In the genomic region with DNA sequence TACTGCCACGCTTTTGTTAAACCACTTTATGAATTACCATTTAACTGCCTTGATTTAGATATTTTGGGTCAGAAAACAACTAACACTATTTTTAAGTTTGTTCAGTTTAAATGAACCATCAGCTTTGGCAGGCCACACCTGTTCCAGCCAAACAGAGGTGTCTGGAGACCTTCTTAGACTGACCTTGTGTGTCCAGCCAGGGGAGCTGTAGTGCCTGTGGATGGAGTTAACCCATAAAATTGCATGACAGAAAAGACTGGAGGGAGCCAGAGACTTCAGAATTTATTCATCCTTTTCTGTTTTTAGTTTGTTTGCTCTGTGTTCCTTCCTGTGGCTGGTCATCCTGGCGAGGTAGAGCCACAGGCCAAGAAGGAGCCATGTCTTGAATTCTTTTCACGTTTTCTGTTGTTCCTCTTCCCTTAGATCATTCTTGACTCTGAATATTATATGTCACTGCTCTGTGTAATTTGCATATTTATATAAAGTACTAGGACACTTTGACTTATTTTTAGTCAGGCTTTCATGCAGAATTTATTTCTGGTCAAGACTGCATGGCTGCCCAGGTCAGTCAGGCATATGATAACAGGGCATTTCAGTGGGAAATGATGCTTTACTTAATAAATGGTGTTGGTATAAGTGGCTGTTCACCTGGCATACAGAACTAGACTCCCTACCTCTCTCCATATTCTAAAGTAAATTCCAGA, we compare ENCODE assay signal across 13 cellular contexts. TPM values are rescaled to one million over a fixed set of nuclear protein-coding genes. Genes with fewer than 3 reads are reported as not detected.
DNase-seq lines count a peak whose midpoint lies in the region; ATAC-seq and TF ChIP-seq lines count a peak whose summit lies in the region.
"Had no signal": no experiment of that assay in that cellular context is flagged by ENCODE, and none has a peak within 500 bp of the region (broad histone marks: within the 10 kb centered on the region; RNA-seq: fewer than 3 reads in every experiment).

No MANE protein-coding gene starts in this region.

- intact Hi-C loops in IMR-90 (cut with micrococcal nuclease) (no loop called here), left ventricle myocardium inferior (cut with micrococcal nuclease) (no loop called here)

- peak overlapping the region; percentile 34; the same call in 1 of the 2 replicates for H2AK5ac ChIP-seq in IMR-90 (ENCODE audit: low read depth, low read length)

- no peak overlapping the region for H3K27ac ChIP-seq in CD4-positive, CD25-positive, alpha-beta regulatory T cell (ENCODE audit: insufficient read depth, low read length, poor library complexity, severe bottlenecking)
- no peak overlapping the region for H3K27ac ChIP-seq in IMR-90 (ENCODE audit: insufficient read depth, low read length)
- peak overlapping the region; percentile 60 for H3K27ac ChIP-seq in left ventricle myocardium inferior (replicated peaks)
- H3K27ac ChIP-seq in skeletal muscle tissue (ENCODE audit: low read depth, low read length), result peak overlapping the region; percentile 54
- H3K27ac ChIP-seq: BLaER1 treated with 17β-estradiol and CSF1 and Interleukin-3, amounts not matched to agents 10 nM and 100 nM; HL-60 had no signal

- H3K27me3 ChIP-seq in CD4-positive, CD25-positive, alpha-beta regulatory T cell (ENCODE audit: control insufficient read depth, insufficient read depth, low read length), result no peaks in the 10 kb centered on the region
- H3K27me3 ChIP-seq in IMR-90 (ENCODE audit: control insufficient read depth, insufficient read depth, low read length) (no peaks in the 10 kb centered on the region), left ventricle myocardium inferior (ENCODE audit: low read depth) (no peaks in the 10 kb centered on the region), skeletal muscle tissue (ENCODE audit: control insufficient read depth in 3 of 3, insufficient read depth in 3 of 3, low read length in 3 of 3) (no peaks in the 10 kb centered on the region)
- H3K27me3 ChIP-seq: BLaER1 treated with 17β-estradiol and CSF1 and Interleukin-3, amounts not matched to agents 10 nM and 100 nM had no signal

- H3K4me1 ChIP-seq in CD4-positive, CD25-positive, alpha-beta regulatory T cell (ENCODE audit: control insufficient read depth, insufficient read depth, low read length, poor library complexity, severe bottlenecking), result peaks cover 20% of the 10 kb centered on the region
- H3K4me1 ChIP-seq in IMR-90 (ENCODE audit: control insufficient read depth, insufficient read depth, low read length) (peaks cover 5% of the 10 kb centered on the region), left ventricle myocardium inferior (peaks cover 80% of the 10 kb centered on the region), skeletal muscle tissue (ENCODE audit: control insufficient read depth in 3 of 3, insufficient read depth in 3 of 3, low read length in 3 of 3) (peaks cover 22 to 33% (median 27%) of the 10 kb centered on the region in 3 donors)

- H4K8ac ChIP-seq in IMR-90 (ENCODE audit: low read depth in 2 of 2, low read length in 2 of 2), result no peak overlapping the region

- no peak overlapping the region for H4K91ac ChIP-seq in IMR-90 (ENCODE audit: insufficient read depth, low read depth, low read length)

- no peak overlapping the region for H3K18ac ChIP-seq in IMR-90 (ENCODE audit: low read depth, low read length)

- no peak overlapping the region for H2AFZ ChIP-seq in IMR-90 (replicated peaks; ENCODE audit: low read length, poor library complexity)

- H3K23ac ChIP-seq in IMR-90 (ENCODE audit: low read depth, low read length), result no peak overlapping the region; the same call in 1 of the 2 replicates

- no peak overlapping the region for H4K5ac ChIP-seq in IMR-90 (ENCODE audit: low read depth, low read length)

- no peak overlapping the region for H2BK5ac ChIP-seq in IMR-90 (ENCODE audit: low read depth, low read length, poor library complexity, severe bottlenecking)

- no peaks in the 10 kb centered on the region for H3K27me3 Mint-ChIP-seq in CD4-positive, CD25-positive, alpha-beta regulatory T cell

- H3K4ac ChIP-seq in IMR-90 (ENCODE audit: low read depth, low read length), result no peak overlapping the region

- TF ChIP-seq RAD21 in IMR-90 (IDR thresholded peaks at IDR 0.05; ENCODE audit: low read length), result no peak

- peaks cover 23 to 80% (median 45%) of the 10 kb centered on the region in 4 donors for H3K4me1 Mint-ChIP-seq in CD4-positive, CD25-positive, alpha-beta regulatory T cell

- ATAC-seq in CD4-positive, CD25-positive, alpha-beta regulatory T cell (ENCODE audit: low read depth in 2 of 2), result no peak
- no peak for ATAC-seq in IMR-90 (ENCODE audit: low read depth)
- ATAC-seq: K562 had no signal

- peaks cover 11 to 42% of the 10 kb centered on the region in 2 experiments; a peak in 3 of 4 replicates for H3K79me1 ChIP-seq in IMR-90 (ENCODE audit: low read depth in 1 of 2, low read length in 2 of 2)

- no peak overlapping the region for H2AK9ac ChIP-seq in IMR-90 (replicated peaks; ENCODE audit: low read depth, low read length, poor library complexity)

- CTCF ChIA-PET in IMR-90 (lab: Yijun Ruan, JAX), result no interaction called here

- peaks cover 0 to 6% of the 10 kb centered on the region in 2 experiments for H3K9me3 ChIP-seq in CD4-positive, CD25-positive, alpha-beta regulatory T cell (ENCODE audit: control insufficient read depth in 2 of 2, low read length in 2 of 2)
- H3K9me3 ChIP-seq in IMR-90 (ENCODE audit: control insufficient read depth, insufficient read depth, low read length), result no peaks in the 10 kb centered on the region
- H3K9me3 ChIP-seq in left ventricle myocardium inferior (replicated peaks), result peaks cover 7% of the 10 kb centered on the region
- H3K9me3 ChIP-seq in skeletal muscle tissue (ENCODE audit: control insufficient read depth in 3 of 3, low read length in 3 of 3), result no peaks in the 10 kb centered on the region

- TF ChIP-seq CTCF in IMR-90 (conservative IDR thresholded peaks at IDR 0.05; ENCODE audit: low read depth, low read length) (no peak), left ventricle myocardium inferior (IDR thresholded peaks at IDR 0.05; ENCODE audit: borderline replicate concordance) (no peak)

- H3K9ac ChIP-seq in IMR-90 (ENCODE audit: low read depth, low read length) (no peak overlapping the region), skeletal muscle tissue (ENCODE audit: low read depth in 1 of 3, low read length in 3 of 3) (no peak overlapping the region)
- H3K9ac ChIP-seq: BLaER1 treated with 17β-estradiol and CSF1 and Interleukin-3, amounts not matched to agents 10 nM and 100 nM had no signal

- peaks cover 0 to 6% (median 2%) of the 10 kb centered on the region in 7 donors for H3K9me3 Mint-ChIP-seq in CD4-positive, CD25-positive, alpha-beta regulatory T cell

- H2BK120ac ChIP-seq in IMR-90 (ENCODE audit: low read depth, low read length), result no peak overlapping the region

- H3K36me3 ChIP-seq in CD4-positive, CD25-positive, alpha-beta regulatory T cell (ENCODE audit: control insufficient read depth, insufficient read depth, low read length), result peaks cover 11% of the 10 kb centered on the region
- H3K36me3 ChIP-seq in IMR-90 (ENCODE audit: control insufficient read depth, insufficient read depth, low read length) (no peaks in the 10 kb centered on the region), left ventricle myocardium inferior (no peaks in the 10 kb centered on the region), skeletal muscle tissue (ENCODE audit: control insufficient read depth in 3 of 3, insufficient read depth in 3 of 3, low read length in 3 of 3) (peaks cover 0 to 2% (median 0%) of the 10 kb centered on the region in 3 donors)

- POLR2A ChIA-PET in IMR-90 (lab: Charles Lee; ENCODE audit: unreplicated experiment), result no interaction called here

- H3K56ac ChIP-seq in IMR-90 (ENCODE audit: extremely low read depth, insufficient read depth, low read length), result no peak overlapping the region

- in situ Hi-C loops in IMR-90 (cut with MboI; ENCODE audit: low sequenced_read_pairs), result no loop called here

- dilution Hi-C loops in IMR-90 (cut with HindIII; ENCODE audit: low sequenced_read_pairs, unreplicated experiment), result no loop called here

- no peak overlapping the region for H2BK20ac ChIP-seq in IMR-90 (ENCODE audit: low read depth, low read length)

- no TSS peak for BruUV-seq in IMR-90 (replicated peaks; lab: Mats Ljungman, UMichigan)

- no peak for DNase-seq in CD4-positive, CD25-positive, alpha-beta regulatory T cell
- no peak for DNase-seq in IMR-90
- DNase-seq in left ventricle myocardium inferior, result no peak
- DNase-seq in hippocampal formation (lab: John Stamatoyannopoulos, UW), result no peak
- no peak for DNase-seq in NCI-H1092 treated with DMSO at 0.1 percent for 48 hours (lab: John Stamatoyannopoulos, UW)
- no peak for DNase-seq in NCI-H1436 (lab: John Stamatoyannopoulos, UW)
- DNase-seq: DMS153, NCI-H187, SHP77 had no signal

- no CpG with 5 or more reads among the region's 3 CpGs for WGBS in IMR-90 (ENCODE audit: extremely low coverage in 2 of 2, insufficient read length in 1 of 2), 2 experiments

- H3K4me3 ChIP-seq in CD4-positive, CD25-positive, alpha-beta regulatory T cell (ENCODE audit: low read depth, low read length), result no peak overlapping the region
- H3K4me3 ChIP-seq in IMR-90 (ENCODE audit: insufficient read depth, low read depth, low read length) (no peak overlapping the region), left ventricle myocardium inferior (no peak overlapping the region), skeletal muscle tissue (ENCODE audit: low read length in 3 of 3) (no peak overlapping the region)
- H3K4me3 ChIP-seq: BLaER1 treated with 17β-estradiol and CSF1 and Interleukin-3, amounts not matched to agents 10 nM and 100 nM; K562 had no signal

- no peak overlapping the region for H2BK15ac ChIP-seq in IMR-90 (ENCODE audit: low read depth, low read length)

- no peaks in the 10 kb centered on the region for H4K20me1 ChIP-seq in IMR-90 (ENCODE audit: insufficient read depth, low read length)

- H3K9me1 ChIP-seq in IMR-90 (ENCODE audit: insufficient read depth, low read length), result peaks cover 3% of the 10 kb centered on the region

- H3K4me2 ChIP-seq in IMR-90 (ENCODE audit: low read depth, low read length), result no peak overlapping the region

- H3K4me3 Mint-ChIP-seq in CD4-positive, CD25-positive, alpha-beta regulatory T cell, result no peak overlapping the region

- peaks cover 46% of the 10 kb centered on the region for H3K36me3 Mint-ChIP-seq in CD4-positive, CD25-positive, alpha-beta regulatory T cell

- H3K27ac Mint-ChIP-seq in CD4-positive, CD25-positive, alpha-beta regulatory T cell, result peak overlapping the region; percentile 17 to 69 (median 37)

- no peak overlapping the region for H3K14ac ChIP-seq in IMR-90 (replicated peaks; ENCODE audit: low read depth, low read length)

- TF ChIP-seq POLR2A in IMR-90 (IDR thresholded peaks at IDR 0.05; ENCODE audit: low read depth, low read length), result no peak

TF ChIP-seq in IMR-90, 13 proteins besides CTCF, POLR2A, EP300 and RAD21 (continues in another document):
- TF ChIP-seq MAFK (IDR thresholded peaks at IDR 0.05; ENCODE audit: low read depth, low read length), result no peak

RNA-seq across cellular contexts. Expression of a gene that starts 26.7 kb away (rescaled TPM):
- total RNA-seq in CD4-positive, CD25-positive, alpha-beta regulatory T cell, result 91.4 TPM
- 10 to 100 TPM; 35.4 to 60.2 (median 49.7) TPM for polyA plus RNA-seq in CD4-positive, CD25-positive, alpha-beta regulatory T cell
- total RNA-seq in IMR-90 (2012; rRNA removed) (9.5 and 13.1 TPM in 2 replicates), left ventricle myocardium inferior (56.8 TPM), skeletal muscle tissue (16.7 TPM)
- 6.5 and 8.9 TPM in 2 replicates for polyA plus RNA-seq in IMR-90 (2012; rRNA removed)
- polyA plus RNA-seq in IMR-90 (2012; cell fraction: cytosol; rRNA removed), result 2.2 and 2.7 TPM in 2 replicates
- polyA plus RNA-seq in IMR-90 (2012; cell fraction: nucleus; rRNA removed; ENCODE audit: low replicate concordance), result 3.0 and 9.7 TPM in 2 replicates

Comparison
In these comparisons a context has a peak if more than half of its experiments do, and no peak if none do; other contexts are left out.
1. H3K27ac ChIP-seq: peak in left ventricle myocardium inferior (single experiment) and skeletal muscle tissue (single experiment); none in CD4-positive, CD25-positive, alpha-beta regulatory T cell (single experiment) and IMR-90 (single experiment).